1 cellular context compared by ENCODE assay signal in the genomic region with DNA sequence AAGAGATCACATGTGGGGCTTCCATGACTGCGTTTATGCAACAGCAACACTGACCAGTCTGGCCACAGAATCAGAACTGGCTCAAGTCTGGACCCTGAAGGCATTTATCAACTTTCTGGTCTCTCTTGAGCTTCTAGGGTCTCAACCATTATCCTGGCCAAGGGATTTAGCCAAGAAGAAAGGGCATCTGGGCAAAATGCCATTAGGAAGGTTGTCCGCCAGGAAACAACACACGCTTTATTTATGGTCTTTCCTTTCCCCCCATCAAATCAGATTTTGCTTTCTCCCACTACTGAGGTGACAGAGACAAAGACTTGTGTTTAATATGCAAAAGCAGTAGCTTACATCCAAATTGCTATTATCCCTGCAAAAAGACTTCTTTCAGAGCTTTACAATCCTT.
TF ChIP-seq lines count a peak whose summit lies in the region.

No MANE protein-coding gene starts in this region.

TF ChIP-seq in GM23338, 12 proteins besides CTCF, POLR2A, EP300 and RAD21 (continued from another document):
- TF ChIP-seq, protein P1, sequence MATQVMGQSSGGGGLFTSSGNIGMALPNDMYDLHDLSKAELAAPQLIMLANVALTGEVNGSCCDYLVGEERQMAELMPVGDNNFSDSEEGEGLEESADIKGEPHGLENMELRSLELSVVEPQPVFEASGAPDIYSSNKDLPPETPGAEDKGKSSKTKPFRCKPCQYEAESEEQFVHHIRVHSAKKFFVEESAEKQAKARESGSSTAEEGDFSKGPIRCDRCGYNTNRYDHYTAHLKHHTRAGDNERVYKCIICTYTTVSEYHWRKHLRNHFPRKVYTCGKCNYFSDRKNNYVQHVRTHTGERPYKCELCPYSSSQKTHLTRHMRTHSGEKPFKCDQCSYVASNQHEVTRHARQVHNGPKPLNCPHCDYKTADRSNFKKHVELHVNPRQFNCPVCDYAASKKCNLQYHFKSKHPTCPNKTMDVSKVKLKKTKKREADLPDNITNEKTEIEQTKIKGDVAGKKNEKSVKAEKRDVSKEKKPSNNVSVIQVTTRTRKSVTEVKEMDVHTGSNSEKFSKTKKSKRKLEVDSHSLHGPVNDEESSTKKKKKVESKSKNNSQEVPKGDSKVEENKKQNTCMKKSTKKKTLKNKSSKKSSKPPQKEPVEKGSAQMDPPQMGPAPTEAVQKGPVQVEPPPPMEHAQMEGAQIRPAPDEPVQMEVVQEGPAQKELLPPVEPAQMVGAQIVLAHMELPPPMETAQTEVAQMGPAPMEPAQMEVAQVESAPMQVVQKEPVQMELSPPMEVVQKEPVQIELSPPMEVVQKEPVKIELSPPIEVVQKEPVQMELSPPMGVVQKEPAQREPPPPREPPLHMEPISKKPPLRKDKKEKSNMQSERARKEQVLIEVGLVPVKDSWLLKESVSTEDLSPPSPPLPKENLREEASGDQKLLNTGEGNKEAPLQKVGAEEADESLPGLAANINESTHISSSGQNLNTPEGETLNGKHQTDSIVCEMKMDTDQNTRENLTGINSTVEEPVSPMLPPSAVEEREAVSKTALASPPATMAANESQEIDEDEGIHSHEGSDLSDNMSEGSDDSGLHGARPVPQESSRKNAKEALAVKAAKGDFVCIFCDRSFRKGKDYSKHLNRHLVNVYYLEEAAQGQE (IDR thresholded peaks at IDR 0.05; ENCODE audit: unreplicated experiment) = no peak
- TF ChIP-seq, protein P2, sequence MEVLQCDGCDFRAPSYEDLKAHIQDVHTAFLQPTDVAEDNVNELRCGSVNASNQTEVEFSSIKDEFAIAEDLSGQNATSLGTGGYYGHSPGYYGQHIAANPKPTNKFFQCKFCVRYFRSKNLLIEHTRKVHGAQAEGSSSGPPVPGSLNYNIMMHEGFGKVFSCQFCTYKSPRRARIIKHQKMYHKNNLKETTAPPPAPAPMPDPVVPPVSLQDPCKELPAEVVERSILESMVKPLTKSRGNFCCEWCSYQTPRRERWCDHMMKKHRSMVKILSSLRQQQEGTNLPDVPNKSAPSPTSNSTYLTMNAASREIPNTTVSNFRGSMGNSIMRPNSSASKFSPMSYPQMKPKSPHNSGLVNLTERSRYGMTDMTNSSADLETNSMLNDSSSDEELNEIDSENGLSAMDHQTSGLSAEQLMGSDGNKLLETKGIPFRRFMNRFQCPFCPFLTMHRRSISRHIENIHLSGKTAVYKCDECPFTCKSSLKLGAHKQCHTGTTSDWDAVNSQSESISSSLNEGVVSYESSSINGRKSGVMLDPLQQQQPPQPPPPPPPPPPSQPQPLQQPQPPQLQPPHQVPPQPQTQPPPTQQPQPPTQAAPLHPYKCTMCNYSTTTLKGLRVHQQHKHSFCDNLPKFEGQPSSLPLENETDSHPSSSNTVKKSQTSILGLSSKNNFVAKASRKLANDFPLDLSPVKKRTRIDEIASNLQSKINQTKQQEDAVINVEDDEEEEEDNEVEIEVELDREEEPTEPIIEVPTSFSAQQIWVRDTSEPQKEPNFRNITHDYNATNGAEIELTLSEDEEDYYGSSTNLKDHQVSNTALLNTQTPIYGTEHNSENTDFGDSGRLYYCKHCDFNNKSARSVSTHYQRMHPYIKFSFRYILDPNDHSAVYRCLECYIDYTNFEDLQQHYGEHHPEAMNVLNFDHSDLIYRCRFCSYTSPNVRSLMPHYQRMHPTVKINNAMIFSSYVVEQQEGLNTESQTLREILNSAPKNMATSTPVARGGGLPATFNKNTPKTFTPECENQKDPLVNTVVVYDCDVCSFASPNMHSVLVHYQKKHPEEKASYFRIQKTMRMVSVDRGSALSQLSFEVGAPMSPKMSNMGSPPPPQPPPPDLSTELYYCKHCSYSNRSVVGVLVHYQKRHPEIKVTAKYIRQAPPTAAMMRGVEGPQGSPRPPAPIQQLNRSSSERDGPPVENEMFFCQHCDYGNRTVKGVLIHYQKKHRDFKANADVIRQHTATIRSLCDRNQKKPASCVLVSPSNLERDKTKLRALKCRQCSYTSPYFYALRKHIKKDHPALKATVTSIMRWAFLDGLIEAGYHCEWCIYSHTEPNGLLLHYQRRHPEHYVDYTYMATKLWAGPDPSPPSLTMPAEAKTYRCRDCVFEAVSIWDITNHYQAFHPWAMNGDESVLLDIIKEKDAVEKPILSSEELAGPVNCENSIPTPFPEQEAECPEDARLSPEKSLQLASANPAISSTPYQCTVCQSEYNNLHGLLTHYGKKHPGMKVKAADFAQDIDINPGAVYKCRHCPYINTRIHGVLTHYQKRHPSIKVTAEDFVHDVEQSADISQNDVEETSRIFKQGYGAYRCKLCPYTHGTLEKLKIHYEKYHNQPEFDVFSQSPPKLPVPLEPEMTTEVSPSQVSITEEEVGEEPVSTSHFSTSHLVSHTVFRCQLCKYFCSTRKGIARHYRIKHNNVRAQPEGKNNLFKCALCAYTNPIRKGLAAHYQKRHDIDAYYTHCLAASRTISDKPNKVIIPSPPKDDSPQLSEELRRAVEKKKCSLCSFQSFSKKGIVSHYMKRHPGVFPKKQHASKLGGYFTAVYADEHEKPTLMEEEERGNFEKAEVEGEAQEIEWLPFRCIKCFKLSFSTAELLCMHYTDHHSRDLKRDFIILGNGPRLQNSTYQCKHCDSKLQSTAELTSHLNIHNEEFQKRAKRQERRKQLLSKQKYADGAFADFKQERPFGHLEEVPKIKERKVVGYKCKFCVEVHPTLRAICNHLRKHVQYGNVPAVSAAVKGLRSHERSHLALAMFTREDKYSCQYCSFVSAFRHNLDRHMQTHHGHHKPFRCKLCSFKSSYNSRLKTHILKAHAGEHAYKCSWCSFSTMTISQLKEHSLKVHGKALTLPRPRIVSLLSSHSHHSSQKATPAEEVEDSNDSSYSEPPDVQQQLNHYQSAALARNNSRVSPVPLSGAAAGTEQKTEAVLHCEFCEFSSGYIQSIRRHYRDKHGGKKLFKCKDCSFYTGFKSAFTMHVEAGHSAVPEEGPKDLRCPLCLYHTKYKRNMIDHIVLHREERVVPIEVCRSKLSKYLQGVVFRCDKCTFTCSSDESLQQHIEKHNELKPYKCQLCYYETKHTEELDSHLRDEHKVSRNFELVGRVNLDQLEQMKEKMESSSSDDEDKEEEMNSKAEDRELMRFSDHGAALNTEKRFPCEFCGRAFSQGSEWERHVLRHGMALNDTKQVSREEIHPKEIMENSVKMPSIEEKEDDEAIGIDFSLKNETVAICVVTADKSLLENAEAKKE (CRISPR knock-in tag; IDR thresholded peaks at IDR 0.05) = no peak
- TF ChIP-seq NANOG (IDR thresholded peaks at IDR 0.05; ENCODE audit: borderline replicate concordance) (no peak), ZNF331 (CRISPR knock-in tag; IDR thresholded peaks at IDR 0.05; ENCODE audit: low read depth) (no peak), CREB1 (CRISPR knock-in tag; IDR thresholded peaks at IDR 0.05; ENCODE audit: low read depth) (no peak), EZH2 (IDR thresholded peaks at IDR 0.05; ENCODE audit: low read depth, unreplicated experiment) (no peak), ZNF114 (CRISPR knock-in tag; IDR thresholded peaks at IDR 0.05) (no peak)
- TF ChIP-seq, protein P3, sequence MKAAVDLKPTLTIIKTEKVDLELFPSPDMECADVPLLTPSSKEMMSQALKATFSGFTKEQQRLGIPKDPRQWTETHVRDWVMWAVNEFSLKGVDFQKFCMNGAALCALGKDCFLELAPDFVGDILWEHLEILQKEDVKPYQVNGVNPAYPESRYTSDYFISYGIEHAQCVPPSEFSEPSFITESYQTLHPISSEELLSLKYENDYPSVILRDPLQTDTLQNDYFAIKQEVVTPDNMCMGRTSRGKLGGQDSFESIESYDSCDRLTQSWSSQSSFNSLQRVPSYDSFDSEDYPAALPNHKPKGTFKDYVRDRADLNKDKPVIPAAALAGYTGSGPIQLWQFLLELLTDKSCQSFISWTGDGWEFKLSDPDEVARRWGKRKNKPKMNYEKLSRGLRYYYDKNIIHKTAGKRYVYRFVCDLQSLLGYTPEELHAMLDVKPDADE (IDR thresholded peaks at IDR 0.05) = no peak
